Comparison of ENCODE assay signal across 20 cellular contexts in the genomic region with DNA sequence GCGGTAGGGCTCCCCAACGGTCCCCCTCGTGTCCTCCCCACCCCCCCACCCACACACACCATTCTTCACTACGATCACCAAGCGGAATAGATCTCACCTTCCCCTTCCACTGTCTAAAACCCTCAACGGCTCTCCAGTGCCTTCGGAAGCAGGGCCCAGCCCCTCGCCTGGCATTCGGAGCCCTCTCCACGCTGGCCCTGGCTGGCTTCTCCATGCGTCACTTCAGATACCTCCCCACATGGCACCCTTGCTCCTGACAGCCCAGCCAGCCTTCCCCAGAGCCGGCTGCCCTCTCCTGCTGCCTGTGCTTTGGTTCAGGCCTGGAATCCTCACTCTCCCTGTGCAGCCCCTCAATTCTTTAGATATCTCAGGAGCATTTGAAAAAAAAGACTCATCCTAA.
"Had no signal": no experiment of that assay in that cellular context is flagged by ENCODE, and none has a peak within 500 bp of the region (broad histone marks: within the 10 kb centered on the region; RNA-seq: fewer than 3 reads in every experiment).

No MANE protein-coding gene starts in this region.

- H3K27ac ChIP-seq: prostate gland, right atrium auricular region, thoracic aorta had no signal

- H3K4me3 Mint-ChIP-seq: activated CD4-positive, alpha-beta memory T cell treated with anti-CD3 and anti-CD28 coated beads for 36 hours; activated naive CD4-positive, alpha-beta T cell treated with anti-CD3 and anti-CD28 coated beads for 36 hours; activated naive CD8-positive, alpha-beta T cell treated with anti-CD3 and anti-CD28 coated beads, Interleukin-2, amount 10 ng/mL, durations not matched to agents 7 days and 5 days; T-helper 17 cell; type B pancreatic cell had no signal

- H3K27me3 Mint-ChIP-seq: activated naive CD8-positive, alpha-beta T cell treated with anti-CD3 and anti-CD28 coated beads, Interleukin-2, amount 10 ng/mL, durations not matched to agents 7 days and 5 days; type B pancreatic cell had no signal

- H3K4me1 ChIP-seq: breast epithelium, prostate gland, right atrium auricular region had no signal

- H3K4me3 ChIP-seq: breast epithelium, prostate gland, right atrium auricular region, thoracic aorta had no signal

- H3K36me3 ChIP-seq: breast epithelium, prostate gland, right atrium auricular region, thoracic aorta had no signal

- DNase-seq: activated CD4-positive, alpha-beta memory T cell treated with anti-CD3 and anti-CD28 coated beads for 36 hours; activated CD4-positive, alpha-beta T cell treated with anti-CD3 and anti-CD28 coated beads for 48 hours; activated CD4-positive, CD25-positive, alpha-beta regulatory T cell; activated naive CD4-positive, alpha-beta T cell treated with anti-CD3 and anti-CD28 coated beads for 36 hours; activated naive CD8-positive, alpha-beta T cell treated with anti-CD3 and anti-CD28 coated beads, Interleukin-2, amount 10 ng/mL, durations not matched to agents 7 days and 5 days; activated T-cell treated with anti-CD3 and anti-CD28 coated beads, Interleukin-2, amount 50 U/mL, for 48 hours; amniotic stem cell; effector CD4-positive, alpha-beta T cell; erythroblast; foreskin fibroblast; naive B cell; stimulated activated CD4-positive, alpha-beta T cell treated with anti-CD3 and anti-CD28 coated beads, Interleukin-4, amount 100 ng/mL, for 24 hours; stimulated activated naive CD4-positive, alpha-beta T cell treated with Interleukin-2 at 50 U/mL for 16 hours; SW 1271; T-helper 17 cell had no signal

- H3K27me3 ChIP-seq: right atrium auricular region had no signal

- ATAC-seq: T-helper 17 cell had no signal

- H3K36me3 Mint-ChIP-seq: activated CD4-positive, alpha-beta memory T cell treated with anti-CD3 and anti-CD28 coated beads for 36 hours; activated naive CD8-positive, alpha-beta T cell treated with anti-CD3 and anti-CD28 coated beads, Interleukin-2, amount 10 ng/mL, durations not matched to agents 7 days and 5 days; naive B cell; type B pancreatic cell had no signal

- H3K9me3 Mint-ChIP-seq: activated CD4-positive, alpha-beta memory T cell treated with anti-CD3 and anti-CD28 coated beads for 36 hours; activated naive CD4-positive, alpha-beta T cell treated with anti-CD3 and anti-CD28 coated beads for 36 hours; activated naive CD8-positive, alpha-beta T cell treated with anti-CD3 and anti-CD28 coated beads, Interleukin-2, amount 10 ng/mL, durations not matched to agents 7 days and 5 days; naive B cell; type B pancreatic cell had no signal

- H3K27ac Mint-ChIP-seq: activated CD4-positive, alpha-beta memory T cell treated with anti-CD3 and anti-CD28 coated beads for 36 hours; activated naive CD4-positive, alpha-beta T cell treated with anti-CD3 and anti-CD28 coated beads for 36 hours; activated naive CD8-positive, alpha-beta T cell treated with anti-CD3 and anti-CD28 coated beads, Interleukin-2, amount 10 ng/mL, durations not matched to agents 7 days and 5 days; T-helper 17 cell; type B pancreatic cell had no signal

- H3K9me3 ChIP-seq: breast epithelium, prostate gland, right atrium auricular region, thoracic aorta had no signal
